In genomic region chr1:150267896-150268295, GRCh38 we compare ENCODE assay signal across 8 cellular contexts. TPM values are rescaled to one million over a fixed set of nuclear protein-coding genes. Genes with fewer than 3 reads are reported as not detected.
DNase-seq lines count a peak whose midpoint lies in the region; ATAC-seq and TF ChIP-seq lines count a peak whose summit lies in the region.

No MANE protein-coding gene starts in this region.

- H3K9ac ChIP-seq in liver (ENCODE audit: low read depth in 1 of 2, low read length in 2 of 2), result peak overlapping the region; percentile 97 to 99

- in situ Hi-C loops in astrocyte of the spinal cord (cut with HindIII; ENCODE audit: low sequenced_read_pairs), result no loop called here

- no peaks in the 10 kb centered on the region for H3K9me3 Mint-ChIP-seq in activated T-cell treated with anti-CD3 and anti-CD28 coated beads, Interleukin-2, amount 50 U/mL, for 24 hours

- ATAC-seq in HG03439 (IDR thresholded peaks at IDR 0.05; ENCODE audit: unreplicated experiment), result no peak

- TF ChIP-seq CTCF in astrocyte of the spinal cord (IDR thresholded peaks at IDR 0.05; ENCODE audit: low read depth, low read length) (no peak), liver (IDR thresholded peaks at IDR 0.05; ENCODE audit: low read depth, low read length, missing input control) (no peak)

- peak overlapping the region; percentile 97 for H3K4me3 Mint-ChIP-seq in activated T-cell treated with anti-CD3 and anti-CD28 coated beads, Interleukin-2, amount 50 U/mL, for 24 hours

- WGBS in liver, result 16% methylated on average over 6 of the region's 6 CpGs
- WGBS in thymus, result 54% methylated on average over 6 of the region's 6 CpGs

- H3K36me3 ChIP-seq in liver (ENCODE audit: control insufficient read depth in 4 of 4, insufficient read depth in 3 of 4, low read depth in 1 of 4, low read length in 3 of 4) (peaks cover 5 to 27% (median 23%) of the 10 kb centered on the region in 4 donors), thymus (ENCODE audit: control insufficient read depth, insufficient read depth) (peaks cover 30% of the 10 kb centered on the region)

- H3K4me1 ChIP-seq in liver (ENCODE audit: control insufficient read depth in 4 of 4, insufficient read depth in 4 of 4, low read length in 3 of 4) (peaks cover 0 to 22% (median 19%) of the 10 kb centered on the region in 4 donors), thymus (ENCODE audit: control insufficient read depth, insufficient read depth, low read length) (peaks cover 8% of the 10 kb centered on the region)

- H3K27ac Mint-ChIP-seq in activated T-cell treated with anti-CD3 and anti-CD28 coated beads, Interleukin-2, amount 50 U/mL, for 24 hours, result peak overlapping the region; percentile 98

- H3K27me3 ChIP-seq in liver (ENCODE audit: control insufficient read depth in 4 of 4, insufficient read depth in 4 of 4, low read length in 3 of 4) (no peaks in the 10 kb centered on the region), thymus (ENCODE audit: control insufficient read depth, insufficient read depth) (no peaks in the 10 kb centered on the region)

- no peak for DNase-seq in activated T-cell treated with anti-CD3 and anti-CD28 coated beads, Interleukin-2, amount 50 U/mL, for 24 hours
- DNase-seq in activated T-cell treated with anti-CD3 and anti-CD28 coated beads, Interleukin-2, amount 50 U/mL, for 1 hour, result no peak
- DNase-seq in astrocyte of the spinal cord (ENCODE audit: low read depth, low spot score) (no peak), NCI-H446 treated with DMSO at 0.1 percent for 48 hours (lab: John Stamatoyannopoulos, UW) (no peak)
- DNase-seq in activated CD4-positive, alpha-beta T cell treated with anti-CD3 and anti-CD28 coated beads, Interleukin-2, amount 50 U/mL, for 48 hours, result no peak

- peak overlapping the region; percentile 91 to 94 for H3K27ac ChIP-seq in liver (ENCODE audit: low read depth in 1 of 2, low read length in 2 of 2)
- peak overlapping the region; percentile 86 for H3K27ac ChIP-seq in thymus (ENCODE audit: low read depth)

- no peak for TF ChIP-seq RAD21 in liver (IDR thresholded peaks at IDR 0.05)

- H3K4me3 ChIP-seq in astrocyte of the spinal cord (ENCODE audit: low read depth, low read length) (peak overlapping the region; percentile 97), liver (ENCODE audit: low read depth in 1 of 3, low read length in 3 of 3) (peak overlapping the region; percentile 77 to 99 (median 89)), thymus (ENCODE audit: low read length) (peak overlapping the region; percentile 94)

- H3K36me3 Mint-ChIP-seq in activated T-cell treated with anti-CD3 and anti-CD28 coated beads, Interleukin-2, amount 50 U/mL, for 24 hours (ENCODE audit: low read depth), result peaks cover 46% of the 10 kb centered on the region

- H3K9me3 ChIP-seq in liver (ENCODE audit: control insufficient read depth in 4 of 4, low read length in 3 of 4) (no peaks in the 10 kb centered on the region), thymus (ENCODE audit: control insufficient read depth) (no peaks in the 10 kb centered on the region)

- H3K27me3 Mint-ChIP-seq in activated T-cell treated with anti-CD3 and anti-CD28 coated beads, Interleukin-2, amount 50 U/mL, for 24 hours, result no peaks in the 10 kb centered on the region

- H3K4me1 Mint-ChIP-seq in activated T-cell treated with anti-CD3 and anti-CD28 coated beads, Interleukin-2, amount 50 U/mL, for 24 hours (ENCODE audit: low read depth), result peaks cover 31% of the 10 kb centered on the region

TF ChIP-seq in liver, 16 proteins besides CTCF, POLR2A, EP300 and RAD21:
- TF ChIP-seq HNF4A (conservative IDR thresholded peaks at IDR 0.05) (no peak), SP1 (IDR thresholded peaks at IDR 0.05) (no peak)

RNA-seq across cellular contexts. Expression of gene APH1A, which starts 0.9 kb away (rescaled TPM):
- 10 to 100 TPM; 48.9 to 65.3 TPM for total RNA-seq in liver
- polyA plus RNA-seq in liver (10 to 100 TPM; 25.1 to 93.6 TPM), thymus (102 TPM)

RNA-seq across cellular contexts. Expression of gene C1orf54, which starts 4.7 kb away (rescaled TPM):
- 10 to 100 TPM in 1 of 2 donors, 1 to 10 TPM in 1; 2.3 to 10.8 TPM for total RNA-seq in liver
- 1 to 10 TPM; 3.3 to 5.6 TPM for polyA plus RNA-seq in liver
- polyA plus RNA-seq in thymus, result 65.6 TPM

RNA-seq across cellular contexts. Expression of gene CA14, which starts 10.3 kb away (rescaled TPM):
- total RNA-seq in liver, result 1 to 10 TPM in 1 of 2 donors, under 1 TPM in 1; 0.42 to 2.7 TPM
- polyA plus RNA-seq in liver (1 to 10 TPM in 1 of 2 donors, under 1 TPM in 1; 0.22 to 2.0 TPM), thymus (0.14 TPM)

RNA-seq across cellular contexts. Expression of gene CIART, which starts 14.5 kb away (rescaled TPM):
- 1 to 10 TPM in 1 of 2 donors, under 1 TPM in 1; 0.51 to 1.8 TPM for total RNA-seq in liver
- 1 to 10 TPM; 2.0 to 7.1 TPM for polyA plus RNA-seq in liver
- polyA plus RNA-seq in thymus, result 3.1 TPM

RNA-seq across cellular contexts. Expression of gene MRPS21, which starts 25.8 kb away (rescaled TPM):
- total RNA-seq in liver, result 10 to 100 TPM; 15.0 to 16.7 TPM
- polyA plus RNA-seq in liver (10 to 100 TPM; 29.1 to 56.5 TPM), thymus (114 TPM)

Comparison
In these comparisons a context has a peak if more than half of its experiments do, and no peak if none do; other contexts are left out.
1. RNA of gene C1orf54, which starts 4.7 kb away (polyA plus RNA-seq): 65.6 TPM in thymus (single experiment); 3.3 to 5.6 TPM in liver; every median in the first group is over 10 times any median in the second.
2. Peak in every context shown above with its lines, with median percentiles within 50 percentile points of each other: H3K4me3 ChIP-seq.